In genomic region chr1:45857101-45857700, GRCh38 we compare ENCODE assay signal across 20 cellular contexts.
"Had no signal": no experiment of that assay in that cellular context is flagged by ENCODE, and none has a peak within 500 bp of the region (broad histone marks: within the 10 kb centered on the region; RNA-seq: fewer than 3 reads in every experiment).

No MANE protein-coding gene starts in this region.

- DNase-seq: KBM-7, NCI-H1092, NCI-H1105 treated with DMSO at 0.1 percent for 48 hours, NCI-H1417 treated with DMSO at 0.1 percent for 48 hours, NCI-H146, NCI-H1694 treated with DMSO at 0.1 percent for 48 hours, NCI-H1930, NCI-H2081, NCI-H2107, NCI-H2227 treated with DMSO at 0.1 percent for 48 hours, NCI-H524, NCI-H526 treated with DMSO at 0.1 percent for 48 hours, NCI-H774, PC-3, SHP77 had no signal

- H3K27ac ChIP-seq: HL-60, RWPE1 had no signal

- ATAC-seq: Panc1, PC-3, SK-N-SH treated with all-trans-retinoic acid at 6 μM for 48 hours had no signal

- FAIRE-seq: HTR-8/SVneo had no signal
